ENCODE assay signal across 14 cellular contexts in genomic region chr3:30683769-30684168, GRCh38.
DNase-seq lines count a peak whose midpoint lies in the region; ATAC-seq, FAIRE-seq and TF ChIP-seq lines count a peak whose summit lies in the region.
"Had no signal": no experiment of that assay in that cellular context is flagged by ENCODE, and none has a peak within 500 bp of the region (broad histone marks: within the 10 kb centered on the region; RNA-seq: fewer than 3 reads in every experiment).

No MANE protein-coding gene starts in this region.

- H3K9me3 Mint-ChIP-seq in activated CD4-positive, alpha-beta T cell treated with anti-CD3 and anti-CD28 coated beads, Interleukin-2, amount 10 ng/mL, durations not matched to agents 24 days and 14 days = peaks cover 8% of the 10 kb centered on the region
- H3K9me3 Mint-ChIP-seq in stimulated activated effector memory CD8-positive, alpha-beta T cell treated with anti-CD3 and anti-CD28 coated beads, Interleukin-12 subunit alpha, Interleukin-12 subunit beta, amount 100 ng/mL, for 72 hours = no peaks in the 10 kb centered on the region
- H3K9me3 Mint-ChIP-seq: H9 had no signal

- CTCF ChIA-PET in endothelial cell of umbilical vein (lab: Charles Lee) = interaction anchor here (1.7 kb wide), 1 partner anchor 10 kb away, joined by 8 read pairs; no protein-coding TSS in a partner anchor

- H3K27ac Mint-ChIP-seq in activated CD4-positive, alpha-beta T cell treated with anti-CD3 and anti-CD28 coated beads, Interleukin-2, amount 10 ng/mL, durations not matched to agents 24 days and 14 days = peak overlapping the region; percentile 21
- H3K27ac Mint-ChIP-seq in stimulated activated effector memory CD8-positive, alpha-beta T cell treated with anti-CD3 and anti-CD28 coated beads, Interleukin-12 subunit alpha, Interleukin-12 subunit beta, amount 100 ng/mL, for 72 hours = peak overlapping the region; percentile 66

- no peak overlapping the region for H3K9ac ChIP-seq in endothelial cell of umbilical vein (replicated peaks; ENCODE audit: extremely low read depth, insufficient read depth, low read length)

- H3K4me3 ChIP-seq in RWPE2 (ENCODE audit: severe bottlenecking) (no peak overlapping the region), endothelial cell of umbilical vein (replicated peaks in 1 of 3; ENCODE audit: insufficient read depth in 1 of 3, low read depth in 1 of 3, low read length in 3 of 3) (no peak overlapping the region)

- H3K27ac ChIP-seq in RWPE2 (ENCODE audit: poor library complexity, severe bottlenecking) = peak overlapping the region; percentile 94
- H3K27ac ChIP-seq in endothelial cell of umbilical vein (ENCODE audit: insufficient read depth, low read depth, low read length) = peak overlapping the region; percentile 98

- no peak for TF ChIP-seq POLR2A in endothelial cell of umbilical vein (IDR thresholded peaks at IDR 0.05; ENCODE audit: low read depth, low read length)

- dilution Hi-C loops in endothelial cell of umbilical vein (cut with MboI; ENCODE audit: extremely low pct_ligation_motif_present, low sequenced_read_pairs) = no loop called here

- H3K27me3 Mint-ChIP-seq in activated CD4-positive, alpha-beta T cell treated with anti-CD3 and anti-CD28 coated beads, Interleukin-2, amount 10 ng/mL, durations not matched to agents 24 days and 14 days = no peaks in the 10 kb centered on the region

- no peak for DNase-seq in activated CD4-positive, alpha-beta T cell treated with anti-CD3 and anti-CD28 coated beads, Interleukin-2, amount 10 ng/mL, durations not matched to agents 24 days and 14 days
- no peak for DNase-seq in activated CD4-positive, alpha-beta T cell treated with anti-CD3 and anti-CD28 coated beads for 48 hours
- DNase-seq in RWPE2 (ENCODE audit: low spot score) = no peak
- no peak for DNase-seq in endothelial cell of umbilical vein (ENCODE audit: low read depth, low spot score)
- DNase-seq in stimulated activated effector memory CD8-positive, alpha-beta T cell treated with anti-CD3 and anti-CD28 coated beads, Interleukin-12 subunit alpha, Interleukin-12 subunit beta, amount 100 ng/mL, for 72 hours (ENCODE audit: low spot score in 2 of 2) = no peak
- no peak for DNase-seq in NCI-H187 treated with DMSO at 0.1 percent for 48 hours (lab: John Stamatoyannopoulos, UW)
- DNase-seq: activated effector memory CD4-positive, alpha-beta T cell treated with anti-CD3 and anti-CD28 coated beads, Interleukin-2, amount 50 U/mL, for 16 hours; H9; head of caudate nucleus; left colon; SIG-M5 had no signal

- peaks cover 76% of the 10 kb centered on the region for H3K36me3 Mint-ChIP-seq in activated CD4-positive, alpha-beta T cell treated with anti-CD3 and anti-CD28 coated beads, Interleukin-2, amount 10 ng/mL, durations not matched to agents 24 days and 14 days (ENCODE audit: low read depth)
- peaks cover 99% of the 10 kb centered on the region for H3K36me3 Mint-ChIP-seq in stimulated activated effector memory CD8-positive, alpha-beta T cell treated with anti-CD3 and anti-CD28 coated beads, Interleukin-12 subunit alpha, Interleukin-12 subunit beta, amount 100 ng/mL, for 72 hours

- peaks cover 69% of the 10 kb centered on the region for H3K79me2 ChIP-seq in endothelial cell of umbilical vein (ENCODE audit: control insufficient read depth, insufficient read depth, low read length)

- H3K4me3 Mint-ChIP-seq in activated CD4-positive, alpha-beta T cell treated with anti-CD3 and anti-CD28 coated beads, Interleukin-2, amount 10 ng/mL, durations not matched to agents 24 days and 14 days = peak overlapping the region; percentile 3
- no peak overlapping the region for H3K4me3 Mint-ChIP-seq in stimulated activated effector memory CD8-positive, alpha-beta T cell treated with anti-CD3 and anti-CD28 coated beads, Interleukin-12 subunit alpha, Interleukin-12 subunit beta, amount 100 ng/mL, for 72 hours
- H3K4me3 Mint-ChIP-seq: H9 had no signal

- no TSS peak for BruUV-seq in endothelial cell of umbilical vein (replicated peaks; lab: Mats Ljungman, UMichigan)

- POLR2A ChIA-PET in endothelial cell of umbilical vein (lab: Charles Lee) = no interaction called here

- H3K36me3 ChIP-seq in RWPE2 (ENCODE audit: low read depth) = peaks cover 98% of the 10 kb centered on the region
- H3K36me3 ChIP-seq in endothelial cell of umbilical vein (ENCODE audit: control insufficient read depth in 2 of 2, extremely low read depth in 1 of 2, insufficient read depth in 2 of 2, low read length in 2 of 2) = peaks cover 18 to 56% of the 10 kb centered on the region in 2 experiments

- peaks cover 50% of the 10 kb centered on the region for H3K4me1 ChIP-seq in RWPE2 (ENCODE audit: insufficient read depth, poor library complexity, severe bottlenecking)
- H3K4me1 ChIP-seq in endothelial cell of umbilical vein (ENCODE audit: control insufficient read depth, extremely low read depth, insufficient read depth, low read length) = peaks cover 98% of the 10 kb centered on the region

- no peak for FAIRE-seq in endothelial cell of umbilical vein (lab: Jason Lieb, UNC)
- FAIRE-seq: A204.1 had no signal

- H3K9me1 ChIP-seq in endothelial cell of umbilical vein (replicated peaks; ENCODE audit: control insufficient read depth, extremely low read depth, insufficient read depth, low read length) = no peaks in the 10 kb centered on the region

- no peak overlapping the region for H2AFZ ChIP-seq in endothelial cell of umbilical vein (ENCODE audit: low read depth, low read length)

- H3K27me3 ChIP-seq in RWPE2 (ENCODE audit: insufficient read depth, poor library complexity, severe bottlenecking) = no peaks in the 10 kb centered on the region
- H3K27me3 ChIP-seq in endothelial cell of umbilical vein (ENCODE audit: control insufficient read depth in 2 of 2, insufficient read depth in 2 of 2, low read length in 2 of 2) = no peaks in the 10 kb centered on the region

- ATAC-seq in RWPE2 (ENCODE audit: low read depth) (no peak), GM19023 (IDR thresholded peaks at IDR 0.05; ENCODE audit: unreplicated experiment) (no peak), HG02642 (IDR thresholded peaks at IDR 0.05; ENCODE audit: poor library complexity, unreplicated experiment) (no peak)
- no peak for ATAC-seq in stimulated activated effector memory CD8-positive, alpha-beta T cell treated with anti-CD3 and anti-CD28 coated beads, Interleukin-12 subunit alpha, Interleukin-12 subunit beta, amount 100 ng/mL, for 72 hours
- ATAC-seq: left colon had no signal

- H3K4me1 Mint-ChIP-seq in activated CD4-positive, alpha-beta T cell treated with anti-CD3 and anti-CD28 coated beads, Interleukin-2, amount 10 ng/mL, durations not matched to agents 24 days and 14 days = peaks cover 78% of the 10 kb centered on the region
- peaks cover 81% of the 10 kb centered on the region for H3K4me1 Mint-ChIP-seq in stimulated activated effector memory CD8-positive, alpha-beta T cell treated with anti-CD3 and anti-CD28 coated beads, Interleukin-12 subunit alpha, Interleukin-12 subunit beta, amount 100 ng/mL, for 72 hours

- TF ChIP-seq CTCF in RWPE2 (IDR thresholded peaks at IDR 0.05; ENCODE audit: poor library complexity, severe bottlenecking) (no peak), endothelial cell of umbilical vein (IDR thresholded peaks at IDR 0.05; ENCODE audit: extremely low read depth in 1 of 2, insufficient read depth in 1 of 2, low read depth in 1 of 2, low read length in 2 of 2) (no peak)

- H3K9me3 ChIP-seq in RWPE2 (ENCODE audit: severe bottlenecking) (no peaks in the 10 kb centered on the region), endothelial cell of umbilical vein (replicated peaks; ENCODE audit: control insufficient read depth, insufficient read depth, low read length) (no peaks in the 10 kb centered on the region)

- no peak overlapping the region for H3K4me2 ChIP-seq in endothelial cell of umbilical vein (ENCODE audit: insufficient read depth, low read length)

- intact Hi-C loops in activated CD4-positive, alpha-beta T cell treated with anti-CD3 and anti-CD28 coated beads, Interleukin-2, amount 10 ng/mL, durations not matched to agents 24 days and 14 days (cut with micrococcal nuclease) = no loop called here
- intact Hi-C loops in endothelial cell of umbilical vein (cut with micrococcal nuclease) = no loop called here

- no peaks in the 10 kb centered on the region for H4K20me1 ChIP-seq in endothelial cell of umbilical vein (replicated peaks; ENCODE audit: control insufficient read depth, extremely low read depth, insufficient read depth, low read length)

TF ChIP-seq in endothelial cell of umbilical vein, 7 proteins besides CTCF, POLR2A, EP300 and RAD21:
- TF ChIP-seq GATA2 (IDR thresholded peaks at IDR 0.05; ENCODE audit: insufficient read depth, insufficient read length, low read depth, low read length) = no peak
